Comparison of ENCODE assay signal across 8 cellular contexts in the genomic region with DNA sequence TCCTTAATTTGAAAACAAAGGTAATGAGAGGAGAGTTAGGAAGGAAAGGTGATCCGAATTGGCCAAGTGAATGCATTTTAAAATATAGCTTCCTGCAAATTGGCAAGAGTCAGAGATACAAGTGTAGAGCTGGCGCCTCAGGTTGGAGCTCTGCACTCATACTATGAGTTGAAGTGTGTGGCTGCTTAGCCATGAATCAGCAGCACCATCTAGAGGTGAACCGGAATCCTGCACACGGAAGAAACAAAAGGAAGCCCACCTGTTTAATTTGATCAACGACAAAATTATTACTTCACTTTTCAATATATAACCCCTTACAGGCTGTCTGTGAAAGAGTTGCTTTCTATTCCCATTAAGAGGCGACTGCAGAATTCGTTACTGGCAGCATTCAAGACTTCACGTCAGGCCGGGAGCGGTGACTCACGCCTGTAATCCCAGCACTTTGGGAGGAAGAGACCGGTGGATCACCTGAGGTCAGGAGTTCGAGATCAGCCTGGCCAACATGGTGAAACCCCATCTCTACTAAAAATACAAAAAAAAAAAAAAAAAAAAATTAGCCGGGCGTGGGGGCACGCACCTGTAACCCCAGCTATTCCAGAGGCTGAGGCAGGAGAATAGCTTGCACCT.
DNase-seq lines count a peak whose midpoint lies in the region; ATAC-seq and TF ChIP-seq lines count a peak whose summit lies in the region.

No MANE protein-coding gene starts in this region.

- no peaks in the 10 kb centered on the region for H3K36me3 ChIP-seq in lung (ENCODE audit: control insufficient read depth in 2 of 2, insufficient read depth in 2 of 2, low read length in 2 of 2)

- no peaks in the 10 kb centered on the region for H3K9me3 ChIP-seq in lung (ENCODE audit: control insufficient read depth in 2 of 2, insufficient read depth in 1 of 2, low read length in 1 of 2)

- H3K4me3 ChIP-seq in HFF-Myc (replicated peaks; ENCODE audit: low read depth, low read length) (no peak overlapping the region), lung (no peak overlapping the region)

- no peak for ATAC-seq in lung (ENCODE audit: insufficient read depth, low FRiP score)
- no peak for ATAC-seq in HG02970 (IDR thresholded peaks at IDR 0.05; ENCODE audit: low FRiP score, unreplicated experiment)
- ATAC-seq in HG03025 (IDR thresholded peaks at IDR 0.05; ENCODE audit: low FRiP score, unreplicated experiment): no peak
- no peak for ATAC-seq in HG02588 (IDR thresholded peaks at IDR 0.05; ENCODE audit: unreplicated experiment)

- no peak overlapping the region for H3K27ac ChIP-seq in lung (ENCODE audit: low read depth in 1 of 2, low read length in 1 of 2)

- WGBS in lung, 2 donors: 48 to 52% methylated on average over 16 of the region's 16 CpGs

- peak; percentile 13 for DNase-seq in COLO668 (lab: John Stamatoyannopoulos, UW; ENCODE audit: unreplicated experiment)
- DNase-seq in HFF-Myc (ENCODE audit: extremely low read depth, low read depth): no peak
- DNase-seq in NCI-H526 (lab: John Stamatoyannopoulos, UW): peak; percentile 26 to 76
- peak; percentile 2 for DNase-seq in cerebellum (ENCODE audit: low spot score)
- DNase-seq in lung (ENCODE audit: low spot score): no peak

- H3K4me1 ChIP-seq in lung (ENCODE audit: control insufficient read depth in 2 of 2, insufficient read depth in 2 of 2, low read length in 2 of 2): peaks cover 0 to 5% of the 10 kb centered on the region in 2 donors

- TF ChIP-seq CTCF in HFF-Myc (IDR thresholded peaks at IDR 0.05; ENCODE audit: low read depth, low read length, missing control alignments) (peak; percentile 47), lung (IDR thresholded peaks at IDR 0.05; ENCODE audit: control extremely low read depth, extremely low read depth) (peak; percentile 16)

- H3K27me3 ChIP-seq in lung (ENCODE audit: control insufficient read depth, insufficient read depth): no peaks in the 10 kb centered on the region

Comparison
In these comparisons a context has a peak if more than half of its experiments do, and no peak if none do; other contexts are left out.
1. DNase-seq: peak in COLO668 (single experiment), NCI-H526 (2 of 2) and cerebellum (single experiment); none in HFF-Myc (single experiment) and lung (single experiment).